ENCODE assay signal across 8 cellular contexts in the genomic region with DNA sequence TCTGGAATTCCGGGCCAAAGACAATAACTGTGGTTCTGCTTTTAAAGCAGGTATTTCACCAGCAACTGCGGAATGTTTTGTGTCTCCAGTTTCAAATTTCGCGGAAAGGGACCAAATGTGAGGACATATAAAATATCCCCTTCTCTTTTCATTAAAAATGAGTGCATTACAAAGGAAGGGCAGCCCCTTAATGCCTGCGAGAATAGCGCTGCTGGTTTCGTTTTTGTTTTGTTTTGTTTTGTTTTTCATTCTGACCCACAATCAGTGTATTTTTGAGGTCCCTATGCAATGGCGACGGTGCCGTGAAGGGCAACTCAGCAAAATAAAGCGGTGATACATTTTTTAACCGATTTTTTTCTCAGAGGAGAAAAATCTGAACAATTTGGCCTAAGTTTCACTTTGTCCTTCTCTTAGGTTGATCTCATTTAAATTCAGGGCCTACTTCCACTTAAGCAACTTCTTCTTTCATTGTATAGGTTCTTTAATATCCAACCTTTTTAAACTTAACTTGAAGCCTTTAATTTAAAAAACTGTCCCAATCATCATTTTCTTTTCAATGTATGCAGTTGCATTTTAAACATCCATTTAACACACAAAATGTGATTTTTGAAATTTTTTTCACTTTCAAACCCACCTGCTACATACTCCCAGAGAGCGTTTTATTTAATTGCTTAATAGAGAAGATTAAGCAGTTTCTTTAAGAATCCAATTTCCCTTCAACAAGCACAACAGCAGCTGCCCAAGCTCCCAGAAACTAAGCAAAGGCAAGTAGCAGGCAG. TPM values are rescaled to one million over a fixed set of nuclear protein-coding genes. Genes with fewer than 3 reads are reported as not detected.
DNase-seq lines count a peak whose midpoint lies in the region; ATAC-seq, FAIRE-seq and TF ChIP-seq lines count a peak whose summit lies in the region.

No MANE protein-coding gene starts in this region.

- CTCF ChIA-PET in A549 (lab: Yijun Ruan, JAX) = interaction anchor here (0.5 kb wide), 1 partner anchor 10 kb away, joined by 4 read pairs; no protein-coding TSS in a partner anchor
- CTCF ChIA-PET in RWPE1 (lab: Yijun Ruan, JAX) = interaction anchor here (0.6 kb wide), 1 partner anchor 46 kb away, joined by 3 read pairs; no protein-coding TSS in a partner anchor
- CTCF ChIA-PET in H1 (lab: Charles Lee; ENCODE audit: partially characterized antibody) = no interaction called here

- peak overlapping the region in 3 of 4 experiments; percentile 56 to 74 (median 65); a peak in 6 of 7 replicates for H3K9ac ChIP-seq in H1 (replicated peaks in 1 of 4; ENCODE audit: extremely low read depth in 1 of 4, low read depth in 3 of 4, low read length in 3 of 4)

- TF ChIP-seq RAD21 in A549 (conservative IDR thresholded peaks at IDR 0.05 in 1 of 2, IDR thresholded peaks at IDR 0.05 in 1 of 2) = no peak
- no peak for TF ChIP-seq RAD21 in H1 (IDR thresholded peaks at IDR 0.05 in 1 of 2, conservative IDR thresholded peaks at IDR 0.05 in 1 of 2; ENCODE audit: low read depth in 2 of 2, low read length in 2 of 2)

- H2AK5ac ChIP-seq in H1 (ENCODE audit: low read depth, low read length) = no peak overlapping the region

- H3K27me3 ChIP-seq in H1 (replicated peaks in 1 of 4; ENCODE audit: control insufficient read depth in 3 of 4, extremely low read depth in 1 of 4, insufficient read depth in 3 of 4, low read length in 3 of 4) = peaks cover 0 to 4% (median 1%) of the 10 kb centered on the region in 4 experiments; a peak in 2 of 7 replicates
- peaks cover 16% of the 10 kb centered on the region for H3K27me3 ChIP-seq in neuron (ENCODE audit: insufficient read depth, low read length)

- H3K4me2 ChIP-seq in A549 (peak overlapping the region; percentile 76), H1 (ENCODE audit: insufficient read depth in 1 of 2, low read depth in 2 of 2, low read length in 2 of 2) (peak overlapping the region; percentile 88 to 92)

- no peak overlapping the region for H3K56ac ChIP-seq in H1 (replicated peaks; ENCODE audit: insufficient read length, low read depth, low read length)

- no peak overlapping the region for H3K4ac ChIP-seq in H1 (replicated peaks; ENCODE audit: insufficient read length, low read depth, low read length)

- H4K91ac ChIP-seq in H1 (replicated peaks; ENCODE audit: insufficient read length, low read length) = no peak overlapping the region

- H4K20me1 ChIP-seq in H1 (replicated peaks in 1 of 2; ENCODE audit: control insufficient read depth in 1 of 2, insufficient read depth in 2 of 2, low read length in 2 of 2) = peaks cover 0 to 4% of the 10 kb centered on the region in 2 experiments

- H3K23ac ChIP-seq in H1 (ENCODE audit: insufficient read length) = no peak overlapping the region

- H3K18ac ChIP-seq in H1 (ENCODE audit: extremely low read depth, low read length) = no peak overlapping the region

- ATAC-seq in A549 (no peak), GM18508 (IDR thresholded peaks at IDR 0.05; ENCODE audit: insufficient read depth, unreplicated experiment) (peak; percentile 26), HG02938 (IDR thresholded peaks at IDR 0.05; ENCODE audit: unreplicated experiment) (peak; percentile 31)

- no peak for TF ChIP-seq CTCF in A549 (IDR thresholded peaks at IDR 0.05)
- TF ChIP-seq CTCF in RWPE1 (conservative IDR thresholded peaks at IDR 0.05; ENCODE audit: low read depth) = no peak
- no peak for TF ChIP-seq CTCF in H1 (IDR thresholded peaks at IDR 0.05; ENCODE audit: control extremely low read depth in 1 of 3, insufficient read depth in 1 of 3, low read depth in 1 of 3, low read length in 3 of 3)

- no peak overlapping the region for H2BK15ac ChIP-seq in H1 (ENCODE audit: low read length)

- no peak overlapping the region for H3K14ac ChIP-seq in H1 (ENCODE audit: insufficient read length)

- 0 out of 2 replicates have a peak overlapping the region, but pooled peaks have one; percentile 32 for H2BK5ac ChIP-seq in H1 (ENCODE audit: low read depth, low read length)

- peaks cover 17% of the 10 kb centered on the region for H3K23me2 ChIP-seq in H1 (ENCODE audit: low read depth, low read length)

- POLR2A ChIA-PET in A549 (lab: Yijun Ruan, JAX) = no interaction called here
- POLR2A ChIA-PET in RWPE1 (lab: Yijun Ruan, JAX; ENCODE audit: low non-redundant PET) = no interaction called here
- POLR2A ChIA-PET in H1 (lab: Charles Lee; ENCODE audit: partially characterized antibody) = interaction anchor here (0.6 to 1.4 kb wide), 5 partner anchors 28 to 336 kb away, joined by 3 to 4 read pairs (median 3); no protein-coding TSS in a partner anchor

- H3K79me1 ChIP-seq in H1 (ENCODE audit: low read depth, low read length) = no peaks in the 10 kb centered on the region

- H3K9me3 ChIP-seq in A549 (no peaks in the 10 kb centered on the region), H1 (ENCODE audit: insufficient read depth in 2 of 2, low read depth in 1 of 2, low read length in 1 of 2) (no peaks in the 10 kb centered on the region), neuron (ENCODE audit: low read length) (no peaks in the 10 kb centered on the region)

- H4K8ac ChIP-seq in H1 (ENCODE audit: extremely low read depth, insufficient read depth, low read length) = peak overlapping the region; percentile 97; the same call in 1 of the 2 replicates

- no peak overlapping the region for H4K5ac ChIP-seq in H1 (ENCODE audit: insufficient read length, low read depth, low read length)

- peak overlapping the region; percentile 62; the same call in 1 of the 2 replicates for H2BK12ac ChIP-seq in H1 (ENCODE audit: low read depth, low read length)

- H2BK120ac ChIP-seq in H1 (replicated peaks; ENCODE audit: low read depth, low read length) = no peak overlapping the region

- H3K4me1 ChIP-seq in A549 (peaks cover 15% of the 10 kb centered on the region), H1 (replicated peaks in 1 of 4; ENCODE audit: control insufficient read depth in 3 of 4, insufficient read depth in 4 of 4, low read length in 3 of 4) (no peaks in the 10 kb centered on the region; a peak in 4 of 7 replicates), neuron (ENCODE audit: insufficient read depth, low read length) (peaks cover 12% of the 10 kb centered on the region)

- DNase-seq in A549 (ENCODE audit: low read depth in 1 of 2, low spot score in 1 of 2) = no peak
- DNase-seq in RWPE1 (ENCODE audit: low spot score) = no peak
- DNase-seq in H1 (ENCODE audit: low read depth in 1 of 2, low spot score in 2 of 2) = no peak
- DNase-seq in NCI-H187 treated with DMSO at 0.1 percent for 48 hours (lab: John Stamatoyannopoulos, UW) = no peak
- no peak for DNase-seq in HK-2 (ENCODE audit: unreplicated experiment)

- peaks cover 0 to 12% of the 10 kb centered on the region in 2 experiments; a peak in 2 of 4 replicates for H3K79me2 ChIP-seq in H1 (ENCODE audit: control insufficient read depth in 1 of 2, insufficient read depth in 2 of 2, low read length in 2 of 2)

- TF ChIP-seq POLR2A in A549 (IDR thresholded peaks at IDR 0.05; ENCODE audit: low read length) = no peak
- peak in 1 of 2 experiments; percentile 37; a peak in 1 of 3 replicates for TF ChIP-seq POLR2A in H1 (IDR thresholded peaks at IDR 0.05; ENCODE audit: control extremely low read depth in 1 of 2, low read depth in 2 of 2, low read length in 2 of 2)

- H2BK20ac ChIP-seq in H1 (ENCODE audit: low read length) = no peak overlapping the region

- H3K4me3 ChIP-seq in A549 (peak overlapping the region; percentile 87), H1 (ENCODE audit: extremely low read depth in 1 of 4, insufficient read depth in 2 of 4, low read depth in 3 of 4, low read length in 4 of 4) (peak overlapping the region; percentile 74 to 98 (median 94)), neuron (ENCODE audit: low read length) (peak overlapping the region; percentile 63)

- H2AFZ ChIP-seq in H1 (ENCODE audit: low read length) (peak overlapping the region; percentile 74), neuron (ENCODE audit: low read depth, low read length) (peak overlapping the region; percentile 96)

- H3K36me3 ChIP-seq in H1 (ENCODE audit: control insufficient read depth in 2 of 4, insufficient read depth in 4 of 4, low read length in 3 of 4) (no peaks in the 10 kb centered on the region), neuron (ENCODE audit: insufficient read depth, low read length) (no peaks in the 10 kb centered on the region)

- WGBS in A549 (ENCODE audit: missing lambda C conversion rate) = 22% methylated on average over 13 of the region's 13 CpGs
- WGBS in H1 (ENCODE audit: extremely low coverage in 1 of 2, insufficient coverage in 1 of 2, insufficient read length in 1 of 2, insufficient replicate concordance in 2 of 2, low coverage in 1 of 2, low lambda C conversion rate in 2 of 2, missing lambda C conversion rate in 1 of 2), 2 experiments = 8% methylated on average over 13 of the region's 13 CpGs; no CpG with 5 or more reads in 1 of the 2 experiments

- H3K27ac ChIP-seq in A549 (peak overlapping the region; percentile 83 to 93), RWPE1 (peak overlapping the region; percentile 97), H1 (ENCODE audit: low read depth, low read length) (no peak overlapping the region)

- FAIRE-seq in A549 (lab: Jason Lieb, UNC) (no peak), H1 (lab: Jason Lieb, UNC) (no peak)

- no peak for TF ChIP-seq EP300 in A549 (IDR thresholded peaks at IDR 0.05)
- no peak for TF ChIP-seq EP300 in H1 (IDR thresholded peaks at IDR 0.05; ENCODE audit: borderline replicate concordance in 1 of 2, low read depth in 2 of 2, low read length in 2 of 2)

TF ChIP-seq in A549, 52 proteins besides CTCF, POLR2A, EP300 and RAD21:
- TF ChIP-seq TFCP2L1 (CRISPR knock-in tag; IDR thresholded peaks at IDR 0.05) (peak; percentile 60; the same call in 1 of the 2 replicates), EHF (CRISPR knock-in tag; IDR thresholded peaks at IDR 0.05) (no peak)

TF ChIP-seq in H1, 55 proteins besides CTCF, POLR2A, EP300 and RAD21 (continues in another document):
- no peak for TF ChIP-seq TAF7 (optimal IDR thresholded peaks at IDR 0.05; ENCODE audit: borderline replicate concordance, low read depth, low read length)
- no peak for TF ChIP-seq MAFK (IDR thresholded peaks at IDR 0.05; ENCODE audit: low read depth, low read length)
- TF ChIP-seq POLR2AphosphoS5 (IDR thresholded peaks at IDR 0.05; ENCODE audit: low read depth, low read length) = no peak

RNA-seq across cellular contexts. Expression of a gene that starts 2.9 kb away (rescaled TPM):
- polyA plus RNA-seq in A549 (2011; rRNA removed) = 2.6 and 5.1 TPM in 2 replicates
- polyA plus RNA-seq in A549 (2012; cell fraction: cytosol; rRNA removed) = 0.54 and 0.78 TPM in 2 replicates
- 0.94 and 1.3 TPM in 2 replicates for polyA plus RNA-seq in A549 (2012; cell fraction: nucleus; rRNA removed)
- 1.8 to 2.3 TPM (median 2.2 TPM) in 3 replicates for polyA plus RNA-seq in A549 (2017; fragmentation: RNase III; extraction: RNeasy Plus Mini Kit Qiagen cat#74134 plus additional on column Dnase treatment)
- polyA minus RNA-seq in A549 (2011; rRNA and poly(A)+ RNA removed) = 7.3 and 7.7 TPM in 2 replicates
- total RNA-seq in H1 (2021; fragmentation: NEBNext Ultra II Directional; extraction: Animal tissue kit (Norgen Biotek cat#: 25700)) = 5.9 and 6.1 TPM in 2 replicates
- 1.7 and 2.2 TPM in 2 replicates for polyA plus RNA-seq in H1 (2011; rRNA removed)
- polyA plus RNA-seq in H1 (2011; cell fraction: cytosol; rRNA removed) = 2.0 TPM
- polyA plus RNA-seq in H1 (2011; cell fraction: nucleus; rRNA removed) = 7.2 TPM
- 3.2 to 4.7 TPM (median 3.7 TPM) in 4 replicates for polyA plus RNA-seq in H1 (2012, experiment 1 of 2)
- 0.10 TPM for polyA plus RNA-seq in H1 (2012, experiment 2 of 2)
- polyA plus RNA-seq in H1 (2013, experiment 1 of 2) = 2.9 TPM
- 2.9 TPM for polyA plus RNA-seq in H1 (2013, experiment 2 of 2)
- 6.5 and 9.7 TPM in 2 replicates for polyA minus RNA-seq in H1 (2011; rRNA and poly(A)+ RNA removed)
- 3.7 TPM for polyA minus RNA-seq in H1 (2011; cell fraction: cytosol; rRNA and poly(A)+ RNA removed)
- polyA minus RNA-seq in H1 (2011; cell fraction: nucleus; rRNA and poly(A)+ RNA removed) = 10.6 TPM

Comparison
In these comparisons a context has a peak if more than half of its experiments do, and no peak if none do; other contexts are left out.
1. ATAC-seq: peak in GM18508 (single experiment) and HG02938 (single experiment); none in A549 (0 of 2).
2. Peak in every context shown above with its lines, with median percentiles within 50 percentile points of each other: H3K4me3 ChIP-seq.